25 cellular contexts compared by ENCODE assay signal in genomic region chr2:33469238-33469637, GRCh38.
"Had no signal": no experiment of that assay in that cellular context is flagged by ENCODE, and none has a peak within 500 bp of the region (broad histone marks: within the 10 kb centered on the region; RNA-seq: fewer than 3 reads in every experiment).

No MANE protein-coding gene starts in this region.

- DNase-seq: Karpas-422, KG1, MG63, NCI-H1092, NCI-H1105 treated with DMSO at 0.1 percent for 48 hours, NCI-H1417 treated with DMSO at 0.1 percent for 48 hours, NCI-H146, NCI-H1694 treated with DMSO at 0.1 percent for 48 hours, NCI-H2029, NCI-H2081 treated with DMSO at 0.1 percent for 48 hours, NCI-H2171, NCI-H226, NCI-H446, NCI-H510A, NCI-H524 treated with DMSO at 0.1 percent for 48 hours, NCI-H69, NCI-H774, Right ventricle myocardium superior, RPMI8226, SIG-M5 had no signal

- H3K27me3 ChIP-seq: MG63, SJSA1 had no signal

- H3K4me1 ChIP-seq: SJSA1 had no signal

- H3K36me3 ChIP-seq: MG63, SJSA1 had no signal

- H3K27ac ChIP-seq: HL-60, SJSA1, SK-N-MC had no signal

- FAIRE-seq: HTR-8/SVneo, RCC 7860 had no signal

- H3K4me3 ChIP-seq: MG63, SJSA1, SK-N-MC had no signal

- H3K9me3 ChIP-seq: MG63, SJSA1 had no signal
